Comparison of ENCODE assay signal across 11 cellular contexts in the genomic region with DNA sequence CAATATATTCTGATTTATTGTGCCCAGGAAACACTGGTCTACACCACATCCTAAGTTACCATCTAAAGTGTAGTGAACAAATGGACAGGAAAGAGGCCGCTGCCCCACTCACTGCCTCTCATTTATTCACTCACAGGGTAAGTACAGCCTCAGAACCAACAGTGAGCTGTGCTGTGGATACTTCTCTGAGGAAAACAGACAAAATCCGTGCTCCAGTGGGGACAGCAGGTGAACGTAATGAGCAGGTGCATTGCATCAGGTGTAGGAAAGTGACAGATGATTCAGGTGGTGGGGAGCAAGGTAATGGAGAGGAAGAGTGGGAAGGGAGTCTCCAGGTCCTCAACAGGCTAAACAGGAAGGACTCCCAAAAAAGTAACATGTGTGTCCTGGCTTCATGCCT. TPM values are rescaled to one million over a fixed set of nuclear protein-coding genes. Genes with fewer than 3 reads are reported as not detected.
DNase-seq lines count a peak whose midpoint lies in the region; ATAC-seq and TF ChIP-seq lines count a peak whose summit lies in the region.
"Had no signal": no experiment of that assay in that cellular context is flagged by ENCODE, and none has a peak within 500 bp of the region (broad histone marks: within the 10 kb centered on the region; RNA-seq: fewer than 3 reads in every experiment).

No MANE protein-coding gene starts in this region.

- H3K4me3 Mint-ChIP-seq in activated T-cell treated with anti-CD3 and anti-CD28 coated beads, Interleukin-2, amount 50 U/mL, for 24 hours = no peak overlapping the region
- H3K4me3 Mint-ChIP-seq in osteocyte (ENCODE audit: unreplicated experiment) = no peak overlapping the region
- no peak overlapping the region for H3K4me3 Mint-ChIP-seq in activated naive CD4-positive, alpha-beta T cell treated with anti-CD3 and anti-CD28 coated beads for 36 hours
- H3K4me3 Mint-ChIP-seq: IgD-negative memory B cell had no signal

- H3K27me3 Mint-ChIP-seq in activated T-cell treated with anti-CD3 and anti-CD28 coated beads, Interleukin-2, amount 50 U/mL, for 24 hours = peaks cover 94% of the 10 kb centered on the region
- peaks cover 92% of the 10 kb centered on the region for H3K27me3 Mint-ChIP-seq in osteocyte (ENCODE audit: unreplicated experiment)
- peaks cover 73% of the 10 kb centered on the region for H3K27me3 Mint-ChIP-seq in activated naive CD4-positive, alpha-beta T cell treated with anti-CD3 and anti-CD28 coated beads for 36 hours (ENCODE audit: low read depth)

- H3K36me3 Mint-ChIP-seq in activated T-cell treated with anti-CD3 and anti-CD28 coated beads, Interleukin-2, amount 50 U/mL, for 24 hours (ENCODE audit: low read depth) = no peaks in the 10 kb centered on the region
- H3K36me3 Mint-ChIP-seq in osteocyte (ENCODE audit: unreplicated experiment) = peaks cover 2% of the 10 kb centered on the region
- no peaks in the 10 kb centered on the region for H3K36me3 Mint-ChIP-seq in activated naive CD4-positive, alpha-beta T cell treated with anti-CD3 and anti-CD28 coated beads for 36 hours (ENCODE audit: low read depth)

- H3K9me3 ChIP-seq in HEK293 (ENCODE audit: control insufficient read depth, insufficient read depth, low read depth, low read length) = no peaks in the 10 kb centered on the region
- H3K9me3 ChIP-seq: HAP-1 had no signal

- H3K27ac ChIP-seq in HEK293 (ENCODE audit: extremely low read depth, low read depth, low read length) = no peak overlapping the region
- H3K27ac ChIP-seq: HL-60 had no signal

- no peaks in the 10 kb centered on the region for H3K4me1 ChIP-seq in HEK293 (ENCODE audit: control insufficient read depth, insufficient read depth, low read length)
- H3K4me1 ChIP-seq: HAP-1 had no signal

- ATAC-seq in HG03521 (IDR thresholded peaks at IDR 0.05; ENCODE audit: unreplicated experiment) = no peak

- CTCF ChIA-PET in HEK293 (lab: Yijun Ruan, JAX) = interaction anchor here (0.7 to 1.5 kb wide), 6 partner anchors 17 to 1257 kb away, joined by 3 to 5 read pairs (median 3); no protein-coding TSS in a partner anchor
- CTCF ChIA-PET in activated naive CD4-positive, alpha-beta T cell treated with anti-CD3 and anti-CD28 coated beads for 36 hours (lab: Charles Lee) = interaction anchor here (0.7 kb wide), 1 partner anchor 74 kb away, joined by 3 read pairs; no protein-coding TSS in a partner anchor

- H3K4me1 Mint-ChIP-seq in activated T-cell treated with anti-CD3 and anti-CD28 coated beads, Interleukin-2, amount 50 U/mL, for 24 hours (ENCODE audit: low read depth) = peaks cover 13% of the 10 kb centered on the region
- H3K4me1 Mint-ChIP-seq in osteocyte (ENCODE audit: unreplicated experiment) = peaks cover 4% of the 10 kb centered on the region
- H3K4me1 Mint-ChIP-seq in activated naive CD4-positive, alpha-beta T cell treated with anti-CD3 and anti-CD28 coated beads for 36 hours (ENCODE audit: low read depth) = peaks cover 8% of the 10 kb centered on the region

- H3K9me3 Mint-ChIP-seq in activated T-cell treated with anti-CD3 and anti-CD28 coated beads, Interleukin-2, amount 50 U/mL, for 24 hours = no peaks in the 10 kb centered on the region
- H3K9me3 Mint-ChIP-seq in osteocyte (ENCODE audit: unreplicated experiment) = no peaks in the 10 kb centered on the region
- H3K9me3 Mint-ChIP-seq in activated naive CD4-positive, alpha-beta T cell treated with anti-CD3 and anti-CD28 coated beads for 36 hours = no peaks in the 10 kb centered on the region
- H3K9me3 Mint-ChIP-seq: IgD-negative memory B cell had no signal

- intact Hi-C loops in activated naive CD4-positive, alpha-beta T cell treated with anti-CD3 and anti-CD28 coated beads for 36 hours (cut with micrococcal nuclease) = no loop called here

- H3K36me3 ChIP-seq in HEK293 (ENCODE audit: control insufficient read depth in 2 of 2, insufficient read depth in 1 of 2, low read length in 2 of 2) = no peaks in the 10 kb centered on the region
- H3K36me3 ChIP-seq: HAP-1 had no signal

- no peak for TF ChIP-seq CTCF in HEK293 (tag by site-specific recombination; IDR thresholded peaks at IDR 0.05)
- TF ChIP-seq CTCF in osteocyte (IDR thresholded peaks at IDR 0.05) = no peak

- POLR2A ChIA-PET in HEK293 (lab: Yijun Ruan, JAX) = no interaction called here

- H3K4me3 ChIP-seq in HEK293 (ENCODE audit: low read depth, low read length) = no peak overlapping the region
- H3K4me3 ChIP-seq: HAP-1 had no signal

- peak; percentile 8 to 13 for DNase-seq in activated T-cell treated with anti-CD3 and anti-CD28 coated beads, Interleukin-2, amount 50 U/mL, for 48 hours
- no peak for DNase-seq in activated T-cell treated with anti-CD3 and anti-CD28 coated beads, Interleukin-2, amount 50 U/mL, for 24 hours
- peak; percentile 25 for DNase-seq in activated CD8-positive, alpha-beta memory T cell treated with anti-CD3 and anti-CD28 coated beads, Interleukin-2, amount 50 U/mL, for 48 hours
- DNase-seq in osteocyte (ENCODE audit: extremely low spot score, unreplicated experiment) = peak; percentile 17
- no peak for DNase-seq in activated naive CD4-positive, alpha-beta T cell treated with anti-CD3 and anti-CD28 coated beads for 36 hours
- DNase-seq: NCI-H187 treated with DMSO at 0.1 percent for 48 hours had no signal

- H3K27ac Mint-ChIP-seq in activated T-cell treated with anti-CD3 and anti-CD28 coated beads, Interleukin-2, amount 50 U/mL, for 24 hours = no peak overlapping the region
- no peak overlapping the region for H3K27ac Mint-ChIP-seq in osteocyte (ENCODE audit: unreplicated experiment)
- no peak overlapping the region for H3K27ac Mint-ChIP-seq in activated naive CD4-positive, alpha-beta T cell treated with anti-CD3 and anti-CD28 coated beads for 36 hours

TF ChIP-seq in HEK293, 187 proteins besides CTCF, POLR2A, EP300 and RAD21:
- TF ChIP-seq KLF7 (tag by site-specific recombination; IDR thresholded peaks at IDR 0.05; ENCODE audit: borderline replicate concordance) (no peak), ZNF335 (tag by site-specific recombination; conservative IDR thresholded peaks at IDR 0.05) (peak; percentile 50)

RNA-seq across cellular contexts. Expression of a gene that starts 8.4 kb away (rescaled TPM):
- 2.1 and 2.9 TPM in 2 replicates for total RNA-seq in osteocyte
- total RNA-seq in activated naive CD4-positive, alpha-beta T cell treated with anti-CD3 and anti-CD28 coated beads for 36 hours = 1 to 10 TPM in 1 of 2 experiments, under 1 TPM in 1; 0.69 to 1.4 TPM

RNA-seq across cellular contexts. Expression of a gene that starts 10.5 kb away (rescaled TPM):
- total RNA-seq in osteocyte = 0.55 and 0.73 TPM in 2 replicates
- not detected for total RNA-seq in activated naive CD4-positive, alpha-beta T cell treated with anti-CD3 and anti-CD28 coated beads for 36 hours

RNA-seq across cellular contexts. Expression of a gene that starts 30.3 kb away (rescaled TPM):
- 10.7 and 11.5 TPM in 2 replicates for total RNA-seq in osteocyte
- total RNA-seq in activated naive CD4-positive, alpha-beta T cell treated with anti-CD3 and anti-CD28 coated beads for 36 hours = 1 to 10 TPM; 2.6 to 2.8 TPM

RNA-seq across cellular contexts. Expression of a gene that starts 35.5 kb away (rescaled TPM):
- total RNA-seq in osteocyte = not detected in 2 replicates
- not detected for total RNA-seq in activated naive CD4-positive, alpha-beta T cell treated with anti-CD3 and anti-CD28 coated beads for 36 hours

Comparison
In these comparisons a context has a peak if more than half of its experiments do, and no peak if none do; other contexts are left out.
1. DNase-seq: peak in activated T-cell treated with anti-CD3 and anti-CD28 coated beads, Interleukin-2, amount 50 U/mL, for 48 hours (2 of 2), activated CD8-positive, alpha-beta memory T cell treated with anti-CD3 and anti-CD28 coated beads, Interleukin-2, amount 50 U/mL, for 48 hours (single experiment) and osteocyte (single experiment); none in activated T-cell treated with anti-CD3 and anti-CD28 coated beads, Interleukin-2, amount 50 U/mL, for 24 hours (single experiment) and activated naive CD4-positive, alpha-beta T cell treated with anti-CD3 and anti-CD28 coated beads for 36 hours (single experiment).